8 cellular contexts compared by ENCODE assay signal in genomic region chr17:1716076-1716911, GRCh38. TPM values are rescaled to one million over a fixed set of nuclear protein-coding genes. Genes with fewer than 3 reads are reported as not detected.
DNase-seq lines count a peak whose midpoint lies in the region; TF ChIP-seq lines count a peak whose summit lies in the region.

No MANE protein-coding gene starts in this region.

- H3K27ac Mint-ChIP-seq in activated naive CD4-positive, alpha-beta T cell treated with anti-CD3 and anti-CD28 coated beads, Interleukin-2, amount 50 U/mL, for 24 hours, result peak overlapping the region; percentile 99

- H3K4me3 Mint-ChIP-seq in activated naive CD4-positive, alpha-beta T cell treated with anti-CD3 and anti-CD28 coated beads, Interleukin-2, amount 50 U/mL, for 24 hours, result peak overlapping the region; percentile 95

- peaks cover 5% of the 10 kb centered on the region for H3K27me3 Mint-ChIP-seq in activated naive CD4-positive, alpha-beta T cell treated with anti-CD3 and anti-CD28 coated beads, Interleukin-2, amount 50 U/mL, for 24 hours

- TF ChIP-seq CTCF in HFF-Myc (IDR thresholded peaks at IDR 0.05; ENCODE audit: low read depth, low read length, missing control alignments), result peak; percentile 6

- no peaks in the 10 kb centered on the region for H3K9me3 Mint-ChIP-seq in activated naive CD4-positive, alpha-beta T cell treated with anti-CD3 and anti-CD28 coated beads, Interleukin-2, amount 50 U/mL, for 24 hours

- peaks cover 2% of the 10 kb centered on the region for H3K36me3 Mint-ChIP-seq in activated naive CD4-positive, alpha-beta T cell treated with anti-CD3 and anti-CD28 coated beads, Interleukin-2, amount 50 U/mL, for 24 hours

- H3K4me1 Mint-ChIP-seq in activated naive CD4-positive, alpha-beta T cell treated with anti-CD3 and anti-CD28 coated beads, Interleukin-2, amount 50 U/mL, for 24 hours, result peaks cover 26% of the 10 kb centered on the region

- peak; percentile 99 for DNase-seq in GM04503 (ENCODE audit: low read depth)
- DNase-seq in HFF-Myc (ENCODE audit: extremely low read depth, low read depth), result peak; percentile 100
- peak; percentile 98 for DNase-seq in NAMALWA (ENCODE audit: low spot score)
- peak; percentile 100 for DNase-seq in SK-N-DZ (ENCODE audit: low spot score)
- DNase-seq in globus pallidus (ENCODE audit: low spot score), result peak; percentile 100
- peak; percentile 87 to 100 (median 100) for DNase-seq in nucleus accumbens (lab: John Stamatoyannopoulos, UW)

- H3K27ac ChIP-seq in temporal lobe (ENCODE audit: low read depth, low read length), result peak overlapping the region; percentile 99

- H3K4me3 ChIP-seq in HFF-Myc (replicated peaks; ENCODE audit: low read depth, low read length), result peak overlapping the region; percentile 74

RNA-seq across cellular contexts. Expression of gene TLCD2, which starts 6.1 kb away (rescaled TPM):
- polyA plus RNA-seq in SK-N-DZ (2014; cell fraction: cytosol; rRNA removed), result 0.12 and 0.44 TPM in 2 replicates
- 0.15 and 0.43 TPM in 2 replicates for polyA plus RNA-seq in SK-N-DZ (2014; cell fraction: nucleus; rRNA removed)
- total RNA-seq in temporal lobe, result 0.25 TPM

RNA-seq across cellular contexts. Expression of gene WDR81, which starts 8.2 kb away (rescaled TPM):
- 21.5 and 24.9 TPM in 2 replicates for polyA plus RNA-seq in SK-N-DZ (2014; cell fraction: cytosol; rRNA removed)
- 42.6 and 48.5 TPM in 2 replicates for polyA plus RNA-seq in SK-N-DZ (2014; cell fraction: nucleus; rRNA removed)
- total RNA-seq in temporal lobe, result 8.9 TPM

RNA-seq across cellular contexts. Expression of gene SERPINF2, which starts 26.4 kb away (rescaled TPM):
- polyA plus RNA-seq in SK-N-DZ (2014; cell fraction: cytosol; rRNA removed), result 0.32 and 0.53 TPM in 2 replicates
- 0.65 and 1.1 TPM in 2 replicates for polyA plus RNA-seq in SK-N-DZ (2014; cell fraction: nucleus; rRNA removed)
- total RNA-seq in temporal lobe, result not detected

RNA-seq across cellular contexts. Expression of gene PRPF8, which starts 31.6 kb away (rescaled TPM):
- polyA plus RNA-seq in SK-N-DZ (2014; cell fraction: cytosol; rRNA removed), result 121 and 134 TPM in 2 replicates
- 125 and 219 TPM in 2 replicates for polyA plus RNA-seq in SK-N-DZ (2014; cell fraction: nucleus; rRNA removed)
- 132 TPM for total RNA-seq in temporal lobe

RNA-seq across cellular contexts. Expression of gene SERPINF1, which starts 45.6 kb away (rescaled TPM):
- 458 and 511 TPM in 2 replicates for polyA plus RNA-seq in SK-N-DZ (2014; cell fraction: cytosol; rRNA removed)
- 288 and 352 TPM in 2 replicates for polyA plus RNA-seq in SK-N-DZ (2014; cell fraction: nucleus; rRNA removed)
- 11.8 TPM for total RNA-seq in temporal lobe

Comparison
In these comparisons a context has a peak if more than half of its experiments do, and no peak if none do; other contexts are left out.
1. Peak in every context shown above with its lines: DNase-seq, H3K4me3 ChIP-seq and H3K27ac ChIP-seq.